Comparison of ENCODE assay signal across 8 cellular contexts in genomic region chr12:10190558-10191388, GRCh38. TPM values are rescaled to one million over a fixed set of nuclear protein-coding genes. Genes with fewer than 3 reads are reported as not detected.
DNase-seq lines count a peak whose midpoint lies in the region; ATAC-seq and TF ChIP-seq lines count a peak whose summit lies in the region.

No MANE protein-coding gene starts in this region.

- H3K9ac ChIP-seq in neuronal stem cell (ENCODE audit: low read depth, low read length, poor library complexity): no peak overlapping the region

- no peak overlapping the region for H3K18ac ChIP-seq in neuronal stem cell (ENCODE audit: low read length)

- POLR2A ChIA-PET in RWPE1 (lab: Yijun Ruan, JAX; ENCODE audit: low non-redundant PET): no interaction called here

- H3K27me3 Mint-ChIP-seq in activated naive CD4-positive, alpha-beta T cell treated with anti-CD3 and anti-CD28 coated beads, Interleukin-2, amount 10 ng/mL, durations not matched to agents 7 days and 5 days: peaks cover 36% of the 10 kb centered on the region
- peaks cover 1% of the 10 kb centered on the region for H3K27me3 Mint-ChIP-seq in glutamatergic neuron (ENCODE audit: unreplicated experiment)

- peaks cover 2% of the 10 kb centered on the region for H3K79me1 ChIP-seq in neuronal stem cell (ENCODE audit: low read depth, low read length)

- no peaks in the 10 kb centered on the region for H3K9me3 Mint-ChIP-seq in activated naive CD4-positive, alpha-beta T cell treated with anti-CD3 and anti-CD28 coated beads, Interleukin-2, amount 10 ng/mL, durations not matched to agents 7 days and 5 days
- H3K9me3 Mint-ChIP-seq in glutamatergic neuron (ENCODE audit: unreplicated experiment): no peaks in the 10 kb centered on the region

- no peaks in the 10 kb centered on the region for H3K36me3 Mint-ChIP-seq in activated naive CD4-positive, alpha-beta T cell treated with anti-CD3 and anti-CD28 coated beads, Interleukin-2, amount 10 ng/mL, durations not matched to agents 7 days and 5 days
- no peaks in the 10 kb centered on the region for H3K36me3 Mint-ChIP-seq in glutamatergic neuron (ENCODE audit: unreplicated experiment)

- H3K27ac ChIP-seq in RWPE1 (no peak overlapping the region), prostate gland (no peak overlapping the region), neuronal stem cell (replicated peaks; ENCODE audit: low read length) (no peak overlapping the region)

- TF ChIP-seq POLR2A in prostate gland (IDR thresholded peaks at IDR 0.05): no peak

- H4K91ac ChIP-seq in neuronal stem cell (ENCODE audit: low read depth, low read length, poor library complexity): no peak overlapping the region

- H3K27ac Mint-ChIP-seq in activated naive CD4-positive, alpha-beta T cell treated with anti-CD3 and anti-CD28 coated beads, Interleukin-2, amount 10 ng/mL, durations not matched to agents 7 days and 5 days: no peak overlapping the region
- no peak overlapping the region for H3K27ac Mint-ChIP-seq in glutamatergic neuron (ENCODE audit: unreplicated experiment)

- H2BK120ac ChIP-seq in neuronal stem cell (ENCODE audit: low read depth, low read length): no peak overlapping the region

- H4K8ac ChIP-seq in neuronal stem cell (ENCODE audit: low read depth, low read length): no peak overlapping the region

- H2BK12ac ChIP-seq in neuronal stem cell (ENCODE audit: low read length): no peak overlapping the region

- 50% methylated on average over 13 of the region's 13 CpGs for WGBS in prostate gland
- WGBS in neuronal stem cell (ENCODE audit: extremely low coverage in 2 of 2, insufficient read length in 2 of 2, insufficient replicate concordance in 1 of 2), 2 donors: no CpG with 5 or more reads among the region's 13 CpGs

- H2AK5ac ChIP-seq in neuronal stem cell (ENCODE audit: low read depth, low read length): no peak overlapping the region

- peak; percentile 53 for TF ChIP-seq CTCF in RWPE1 (conservative IDR thresholded peaks at IDR 0.05; ENCODE audit: low read depth)
- TF ChIP-seq CTCF in glutamatergic neuron (IDR thresholded peaks at IDR 0.05; ENCODE audit: partially characterized antibody, unreplicated experiment): peak; percentile 21
- TF ChIP-seq CTCF in prostate gland (IDR thresholded peaks at IDR 0.05): peak; percentile 10 to 75 (median 58)

- no peak overlapping the region for H3K14ac ChIP-seq in neuronal stem cell (ENCODE audit: low read length)

- H3K4me3 ChIP-seq in prostate gland (no peak overlapping the region), neuronal stem cell (ENCODE audit: low read length in 2 of 2) (no peak overlapping the region)

- CTCF ChIA-PET in RWPE1 (lab: Yijun Ruan, JAX): interaction anchor here (0.7 to 2.9 kb wide), 3 partner anchors 38 to 687 kb away, joined by 4 to 27 read pairs (median 5); no protein-coding TSS in a partner anchor
- CTCF ChIA-PET in activated naive CD4-positive, alpha-beta T cell treated with anti-CD3 and anti-CD28 coated beads, Interleukin-2, amount 10 ng/mL, durations not matched to agents 7 days and 5 days (lab: Charles Lee): interaction anchor here (0.9 to 5.3 kb wide), 4 partner anchors 8 to 44 kb away, joined by 3 to 29 read pairs (median 4); no protein-coding TSS in a partner anchor

- intact Hi-C loops in prostate gland (cut with DNase I): loop anchor here (2.0 kb wide), 1 partner anchor 38 kb away; no protein-coding TSS in a partner anchor

- H3K4me1 ChIP-seq in prostate gland (replicated peaks) (no peaks in the 10 kb centered on the region), neuronal stem cell (ENCODE audit: control insufficient read depth in 2 of 2, insufficient read depth in 1 of 2, low read depth in 1 of 2, low read length in 2 of 2) (no peaks in the 10 kb centered on the region)

- no peak overlapping the region for H3K4me3 Mint-ChIP-seq in activated naive CD4-positive, alpha-beta T cell treated with anti-CD3 and anti-CD28 coated beads, Interleukin-2, amount 10 ng/mL, durations not matched to agents 7 days and 5 days
- no peak overlapping the region for H3K4me3 Mint-ChIP-seq in glutamatergic neuron (ENCODE audit: unreplicated experiment)

- no peak overlapping the region for H2AFZ ChIP-seq in neuronal stem cell (ENCODE audit: low read length)

- H3K4me2 ChIP-seq in neuronal stem cell (ENCODE audit: insufficient read depth, low read length, poor library complexity, severe bottlenecking): no peak overlapping the region

- no peak overlapping the region for H2BK15ac ChIP-seq in neuronal stem cell (ENCODE audit: low read length)

- DNase-seq in DMS53 (lab: John Stamatoyannopoulos, UW) (peak; percentile 93), HPDE6-E6E7 (ENCODE audit: extremely low spot score) (peak; percentile 81), RWPE1 (ENCODE audit: low spot score) (peak; percentile 64), glutamatergic neuron (peak; percentile 57), prostate gland (ENCODE audit: low spot score) (peak; percentile 44), neuronal stem cell (ENCODE audit: low spot score) (no peak)
- DNase-seq in activated naive CD4-positive, alpha-beta T cell treated with anti-CD3 and anti-CD28 coated beads, Interleukin-2, amount 10 ng/mL, durations not matched to agents 7 days and 5 days: peak; percentile 67

- peaks cover 6% of the 10 kb centered on the region for H3K4me1 Mint-ChIP-seq in activated naive CD4-positive, alpha-beta T cell treated with anti-CD3 and anti-CD28 coated beads, Interleukin-2, amount 10 ng/mL, durations not matched to agents 7 days and 5 days
- H3K4me1 Mint-ChIP-seq in glutamatergic neuron (ENCODE audit: low read depth, unreplicated experiment): no peaks in the 10 kb centered on the region

- no peaks in the 10 kb centered on the region for H3K27me3 ChIP-seq in prostate gland (replicated peaks; ENCODE audit: insufficient read depth)
- no peaks in the 10 kb centered on the region for H3K27me3 ChIP-seq in neuronal stem cell (ENCODE audit: control insufficient read depth in 3 of 3, insufficient read depth in 3 of 3, low read depth in 1 of 3, low read length in 3 of 3)

- H2BK5ac ChIP-seq in neuronal stem cell (ENCODE audit: low read length): no peak overlapping the region

- H3K36me3 ChIP-seq in prostate gland (no peaks in the 10 kb centered on the region), neuronal stem cell (replicated peaks in 1 of 2; ENCODE audit: control insufficient read depth in 2 of 2, insufficient read depth in 2 of 2, low read length in 2 of 2) (no peaks in the 10 kb centered on the region)

- no peak overlapping the region for H3K4ac ChIP-seq in neuronal stem cell (ENCODE audit: low read length)

- ATAC-seq in GM19463 (IDR thresholded peaks at IDR 0.05; ENCODE audit: unreplicated experiment): peak; percentile 83

- H3K23ac ChIP-seq in neuronal stem cell (ENCODE audit: low read depth, low read length, poor library complexity): no peak overlapping the region

- no peaks in the 10 kb centered on the region for H3K9me3 ChIP-seq in prostate gland
- H3K9me3 ChIP-seq in neuronal stem cell (replicated peaks in 1 of 2; ENCODE audit: control insufficient read depth in 2 of 2, insufficient read depth in 1 of 2, low read depth in 1 of 2, low read length in 2 of 2): no peaks in the 10 kb centered on the region

RNA-seq across cellular contexts. Expression of gene TMEM52B, which starts 11.9 kb away (rescaled TPM):
- total RNA-seq in glutamatergic neuron (ENCODE audit: unreplicated experiment) (not detected), prostate gland (under 1 TPM in 1 of 2 donors, not detected in 1; 0.17 TPM)
- polyA plus RNA-seq in neuronal stem cell (2013, experiment 1 of 2): not detected
- not detected for polyA plus RNA-seq in neuronal stem cell (2013, experiment 2 of 2)

RNA-seq across cellular contexts. Expression of gene OLR1, which starts 18.8 kb away (rescaled TPM):
- not detected for total RNA-seq in glutamatergic neuron (ENCODE audit: unreplicated experiment)
- 1 to 10 TPM; 1.2 to 2.1 TPM for total RNA-seq in prostate gland
- polyA plus RNA-seq in neuronal stem cell (2013, experiment 1 of 2): not detected
- not detected for polyA plus RNA-seq in neuronal stem cell (2013, experiment 2 of 2)

RNA-seq across cellular contexts. Expression of gene GABARAPL1, which starts 21.9 kb away (rescaled TPM):
- total RNA-seq in glutamatergic neuron (ENCODE audit: unreplicated experiment) (110 TPM), prostate gland (10 to 100 TPM; 78.2 to 95.9 TPM)
- 35.2 TPM for polyA plus RNA-seq in neuronal stem cell (2013, experiment 1 of 2)
- polyA plus RNA-seq in neuronal stem cell (2013, experiment 2 of 2): 35.9 TPM
